ENCODE assay signal across 10 cellular contexts in the genomic region with DNA sequence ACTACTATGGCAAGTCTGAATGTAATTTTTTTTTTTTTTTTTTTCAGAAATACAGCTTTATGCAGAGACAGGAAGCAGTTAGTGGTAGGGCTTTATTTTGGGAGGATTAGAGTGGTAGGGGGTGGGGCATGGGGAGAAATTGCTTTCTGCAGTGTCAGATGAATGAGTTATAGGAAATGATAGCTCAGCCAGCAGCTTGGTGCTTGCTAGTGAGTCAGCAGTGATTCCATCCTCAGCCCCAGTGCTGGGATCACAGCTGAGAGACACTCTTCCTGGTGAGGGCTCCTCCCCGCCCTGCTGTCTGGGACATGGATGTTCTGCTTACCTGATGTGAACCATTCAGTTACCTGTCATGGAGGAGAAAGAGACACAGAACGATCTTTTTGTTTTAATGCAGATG. TPM values are rescaled to one million over a fixed set of nuclear protein-coding genes. Genes with fewer than 3 reads are reported as not detected.
DNase-seq lines count a peak whose midpoint lies in the region.
"Had no signal": no experiment of that assay in that cellular context is flagged by ENCODE, and none has a peak within 500 bp of the region (broad histone marks: within the 10 kb centered on the region; RNA-seq: fewer than 3 reads in every experiment).

No MANE protein-coding gene starts in this region.

- peak; percentile 41 for DNase-seq in COLO829 (ENCODE audit: low spot score)
- DNase-seq in NCI-H69 (lab: John Stamatoyannopoulos, UW) = peak; percentile 60
- DNase-seq in epithelial cell of prostate (ENCODE audit: low read depth, low spot score) = peak; percentile 61
- peak; percentile 56 for DNase-seq in myocyte (ENCODE audit: low read depth)
- no peak for DNase-seq in COR-L47 (lab: John Stamatoyannopoulos, UW)
- no peak for DNase-seq in NCI-H1105 treated with DMSO at 0.1 percent for 48 hours (lab: John Stamatoyannopoulos, UW)
- DNase-seq in KG1 (lab: John Stamatoyannopoulos, UW) = no peak
- DNase-seq in inferior parietal cortex (ENCODE audit: extremely low spot score) = no peak
- DNase-seq: stimulated activated CD8-positive, alpha-beta memory T cell treated with anti-CD3 and anti-CD28 coated beads, Interleukin-4, amount 100 ng/mL, for 48 hours had no signal

- H3K27ac ChIP-seq in epithelial cell of prostate = peak overlapping the region; percentile 62
- H3K27ac ChIP-seq: ascending aorta had no signal

RNA-seq across cellular contexts. Expression of gene SEMA6D, which starts 39.6 kb away (rescaled TPM):
- 0.47 and 1.2 TPM in 2 replicates for total RNA-seq in myocyte
- 0.11 TPM for polyA plus RNA-seq in myocyte (2012)

Comparison
In these comparisons a context has a peak if more than half of its experiments do, and no peak if none do; other contexts are left out.
1. DNase-seq: peak in COLO829 (single experiment), NCI-H69 (single experiment), epithelial cell of prostate (single experiment) and myocyte (single experiment); none in COR-L47 (single experiment), NCI-H1105 treated with DMSO at 0.1 percent for 48 hours (single experiment), KG1 (single experiment) and inferior parietal cortex (single experiment).